ENCODE assay signal across 15 cellular contexts in the genomic region with DNA sequence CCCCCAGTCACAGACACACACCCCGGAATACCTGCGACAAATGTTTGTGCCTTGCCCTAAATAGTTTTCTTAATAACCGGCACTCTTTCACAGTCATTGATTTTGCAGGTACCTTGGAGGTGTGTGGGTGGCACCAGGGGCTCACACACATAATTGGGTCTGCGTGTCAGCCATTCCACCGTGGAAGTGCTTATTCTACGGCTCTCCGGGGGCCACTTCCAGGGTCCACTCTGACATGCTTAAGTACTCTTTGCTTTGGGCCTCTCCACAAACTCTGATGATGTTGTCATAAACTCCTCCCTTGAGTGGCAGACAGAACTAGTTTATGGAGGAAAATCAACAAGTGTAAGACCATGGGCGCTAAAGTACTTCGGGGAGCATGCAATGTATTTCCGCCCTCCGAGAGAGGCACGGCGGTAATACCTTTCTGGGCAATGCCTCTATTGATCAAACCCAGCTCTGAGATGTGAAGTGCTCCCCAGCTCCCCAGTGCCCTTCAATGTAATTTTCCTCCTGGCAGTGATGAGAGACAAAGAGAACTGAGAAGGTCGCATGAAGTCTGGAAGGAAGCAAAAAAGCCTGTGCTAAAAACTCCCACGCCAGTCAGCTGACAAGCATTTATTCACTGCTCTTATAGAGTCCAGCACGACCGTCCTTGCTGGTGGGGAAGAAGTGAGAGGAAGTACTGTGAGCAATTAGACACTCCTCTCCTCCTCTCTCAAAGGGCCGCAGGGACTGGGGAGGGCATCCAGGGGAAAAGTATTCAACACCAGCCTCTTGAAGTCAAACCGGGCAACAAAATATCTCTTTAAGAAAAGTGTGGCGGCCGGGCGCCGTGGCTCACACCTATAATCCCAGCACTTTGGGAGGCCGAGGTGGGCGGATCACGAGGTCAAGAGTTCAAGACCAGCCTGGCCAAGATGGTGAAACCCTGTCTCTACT.
"Had no signal": no experiment of that assay in that cellular context is flagged by ENCODE, and none has a peak within 500 bp of the region (broad histone marks: within the 10 kb centered on the region; RNA-seq: fewer than 3 reads in every experiment).

No MANE protein-coding gene starts in this region.

- H3K9me3 ChIP-seq: ovary, tibial nerve had no signal

- H3K36me3 ChIP-seq: ovary, tibial nerve had no signal

- H3K4me3 ChIP-seq: ovary, tibial nerve had no signal

- H3K27ac ChIP-seq: ovary, tibial nerve had no signal

- DNase-seq: activated CD4-positive, alpha-beta memory T cell treated with anti-CD3 and anti-CD28 coated beads for 36 hours; activated CD4-positive, alpha-beta T cell treated with anti-CD3 and anti-CD28 coated beads for 36 hours; activated naive CD4-positive, alpha-beta T cell; activated naive CD8-positive, alpha-beta T cell treated with anti-CD3 and anti-CD28 coated beads, Interleukin-2, amount 10 ng/mL, durations not matched to agents 7 days and 5 days; cortex of kidney; effector CD4-positive, alpha-beta T cell; foreskin fibroblast; glutamatergic neuron; mesendoderm; ovary; stimulated activated CD4-positive, alpha-beta T cell treated with anti-CD3 and anti-CD28 coated beads, Interleukin-12 subunit alpha, Interleukin-12 subunit beta, amount 100 ng/mL, for 4 hours; T-helper 17 cell had no signal

- H3K4me1 ChIP-seq: tibial nerve had no signal

- H3K27me3 ChIP-seq: ovary, tibial nerve had no signal

- ATAC-seq: activated CD4-positive, alpha-beta T cell treated with anti-CD3 and anti-CD28 coated beads for 36 hours; stimulated activated effector memory CD8-positive, alpha-beta T cell treated with anti-CD3 and anti-CD28 coated beads, Interleukin-12 subunit alpha, Interleukin-12 subunit beta, amount 100 ng/mL, for 72 hours; T-helper 17 cell had no signal

- FAIRE-seq: endothelial cell of umbilical vein had no signal
